Comparison of ENCODE assay signal across 29 cellular contexts in genomic region chr1:186089938-186090337, GRCh38.
"Had no signal": no experiment of that assay in that cellular context is flagged by ENCODE, and none has a peak within 500 bp of the region (broad histone marks: within the 10 kb centered on the region; RNA-seq: fewer than 3 reads in every experiment).

No MANE protein-coding gene starts in this region.

- H3K27ac ChIP-seq: ascending aorta, body of pancreas had no signal

- H3K9me3 ChIP-seq: ascending aorta, body of pancreas had no signal

- ATAC-seq: activated CD8-positive, alpha-beta memory T cell treated with anti-CD3 and anti-CD28 coated beads, Interleukin-2, amount 10 ng/mL, durations not matched to agents 7 days and 5 days; activated naive CD4-positive, alpha-beta T cell treated with anti-CD3 and anti-CD28 coated beads, Interleukin-2, amount 50 U/mL, for 72 hours; activated naive CD8-positive, alpha-beta T cell treated with anti-CD3 and anti-CD28 coated beads, Interleukin-2, amount 50 U/mL, for 24 hours; body of pancreas; PC-3; T-helper 17 cell had no signal

- FAIRE-seq: RCC 7860 had no signal

- DNase-seq: activated B cell treated with CpG ODN at 0.5 μM for 24 hours; activated CD4-positive, alpha-beta T cell treated with anti-CD3 and anti-CD28 coated beads for 1 hour; activated CD4-positive, alpha-beta T cell treated with anti-CD3 and anti-CD28 coated beads, Interleukin-2, amount 10 ng/mL, durations not matched to agents 24 days and 14 days; activated CD4-positive, alpha-beta T cell treated with anti-CD3 and anti-CD28 coated beads, Interleukin-2, amount 50 U/mL, for 48 hours; activated CD8-positive, alpha-beta memory T cell treated with anti-CD3 and anti-CD28 coated beads, Interleukin-2, amount 10 ng/mL, durations not matched to agents 7 days and 5 days; activated effector memory CD4-positive, alpha-beta T cell treated with anti-CD3 and anti-CD28 coated beads, Interleukin-2, amount 50 U/mL, for 16 hours; activated naive CD4-positive, alpha-beta T cell treated with Interleukin-2 at 50 U/mL for 16 hours; activated naive CD8-positive, alpha-beta T cell treated with anti-CD3 and anti-CD28 coated beads, Interleukin-2, amount 50 U/mL, for 24 hours; activated T-cell treated with anti-CD3 and anti-CD28 coated beads, Interleukin-2, amount 50 U/mL, for 24 hours; amniotic stem cell; body of pancreas; MM.1S; NCI-H1092 treated with DMSO at 0.1 percent for 48 hours; NCI-H1417 treated with DMSO at 0.1 percent for 48 hours; NCI-H1694; NCI-H2029; NCI-H2107; NCI-H2171 treated with DMSO at 0.1 percent for 48 hours; NCI-H345; NCI-H510A; NCI-H526 treated with DMSO at 0.1 percent for 48 hours; NK-92 treated with Interleukin-12 subunit alpha and Interleukin-12 subunit beta, amount 100 ng/mL, for 24 hours; PC-3; SHP77; T-helper 17 cell; T-helper 9 cell had no signal

- H3K27me3 ChIP-seq: ascending aorta, body of pancreas had no signal

- H3K4me1 ChIP-seq: body of pancreas had no signal

- H3K4me3 ChIP-seq: ascending aorta, body of pancreas had no signal
